Comparison of ENCODE assay signal across 8 cellular contexts in genomic region chrX:83469551-83469950, GRCh38. TPM values are rescaled to one million over a fixed set of nuclear protein-coding genes. Genes with fewer than 3 reads are reported as not detected.
DNase-seq lines count a peak whose midpoint lies in the region; ATAC-seq and TF ChIP-seq lines count a peak whose summit lies in the region.

No MANE protein-coding gene starts in this region.

- H3K36me3 Mint-ChIP-seq in type B pancreatic cell (no peaks in the 10 kb centered on the region), osteocyte (ENCODE audit: unreplicated experiment) (no peaks in the 10 kb centered on the region)

- H3K27ac ChIP-seq in esophagus muscularis mucosa (replicated peaks in 1 of 4) (no peak overlapping the region), aorta (ENCODE audit: low read depth in 1 of 2, low read length in 2 of 2) (no peak overlapping the region)

- no peaks in the 10 kb centered on the region for H3K9me3 Mint-ChIP-seq in type B pancreatic cell
- peaks cover 29% of the 10 kb centered on the region for H3K9me3 Mint-ChIP-seq in osteocyte (ENCODE audit: unreplicated experiment)

- H3K27me3 Mint-ChIP-seq in type B pancreatic cell (no peaks in the 10 kb centered on the region), osteocyte (ENCODE audit: unreplicated experiment) (no peaks in the 10 kb centered on the region)

- H3K27me3 ChIP-seq in esophagus muscularis mucosa (no peaks in the 10 kb centered on the region), aorta (ENCODE audit: control insufficient read depth in 1 of 2, insufficient read depth in 2 of 2, low read length in 1 of 2) (no peaks in the 10 kb centered on the region)

- ATAC-seq in HG02763 (IDR thresholded peaks at IDR 0.05; ENCODE audit: unreplicated experiment), result peak; percentile 88
- ATAC-seq in aorta (ENCODE audit: low FRiP score), result no peak

- DNase-seq in AG08395 (ENCODE audit: low spot score) (peak; percentile 23), GM12865 (ENCODE audit: low read depth) (peak; percentile 38), NCI-H82 treated with DMSO at 0.1 percent for 48 hours (lab: John Stamatoyannopoulos, UW; ENCODE audit: unreplicated experiment) (peak; percentile 58), esophagus muscularis mucosa (ENCODE audit: extremely low spot score) (no peak), type B pancreatic cell (ENCODE audit: extremely low spot score, unreplicated experiment) (no peak), aorta (no peak), osteocyte (ENCODE audit: extremely low spot score, unreplicated experiment) (no peak)

- intact Hi-C loops in esophagus muscularis mucosa (cut with DNase I), result no loop called here
- intact Hi-C loops in aorta (cut with DNase I), result no loop called here

- TF ChIP-seq CTCF in GM12865 (IDR thresholded peaks at IDR 0.05; ENCODE audit: insufficient read depth, low read depth, low read length, missing control alignments), result peak; percentile 37
- TF ChIP-seq CTCF in esophagus muscularis mucosa (IDR thresholded peaks at IDR 0.05), result peak in 2 of 3 experiments; percentile 10 to 18
- peak; percentile 72 for TF ChIP-seq CTCF in type B pancreatic cell (conservative IDR thresholded peaks at IDR 0.05)
- no peak for TF ChIP-seq CTCF in osteocyte (IDR thresholded peaks at IDR 0.05)

- H3K4me1 ChIP-seq in esophagus muscularis mucosa, result no peaks in the 10 kb centered on the region
- H3K4me1 ChIP-seq in aorta (ENCODE audit: control insufficient read depth in 1 of 2, insufficient read depth in 2 of 2, low read length in 2 of 2), result no peaks in the 10 kb centered on the region

- no peaks in the 10 kb centered on the region for H3K4me1 Mint-ChIP-seq in type B pancreatic cell (ENCODE audit: unreplicated experiment)
- H3K4me1 Mint-ChIP-seq in osteocyte (ENCODE audit: unreplicated experiment), result no peaks in the 10 kb centered on the region

- H3K4me3 Mint-ChIP-seq in type B pancreatic cell (no peak overlapping the region), osteocyte (ENCODE audit: unreplicated experiment) (no peak overlapping the region)

- H3K4me3 ChIP-seq in GM12865 (ENCODE audit: low read depth, low read length) (no peak overlapping the region), esophagus muscularis mucosa (no peak overlapping the region), aorta (ENCODE audit: low read length in 2 of 2) (no peak overlapping the region)

- TF ChIP-seq POLR2A in esophagus muscularis mucosa (IDR thresholded peaks at IDR 0.05; ENCODE audit: low read depth), result no peak

- H3K27ac Mint-ChIP-seq in type B pancreatic cell (no peak overlapping the region), osteocyte (ENCODE audit: unreplicated experiment) (no peak overlapping the region)

- H3K9me3 ChIP-seq in esophagus muscularis mucosa, result no peaks in the 10 kb centered on the region
- H3K9me3 ChIP-seq in aorta (ENCODE audit: control insufficient read depth, low read length), result no peaks in the 10 kb centered on the region

- H3K36me3 ChIP-seq in esophagus muscularis mucosa (no peaks in the 10 kb centered on the region), aorta (ENCODE audit: control insufficient read depth in 1 of 2, insufficient read depth in 2 of 2, low read length in 1 of 2) (no peaks in the 10 kb centered on the region)

- TF ChIP-seq EP300 in esophagus muscularis mucosa (IDR thresholded peaks at IDR 0.05), result no peak

RNA-seq across cellular contexts. Expression of gene POU3F4, which starts 38.5 kb away (rescaled TPM):
- under 1 TPM in 1 of 4 donors, not detected in 3; 0.06 TPM for total RNA-seq in esophagus muscularis mucosa
- 0.45 and 1.3 TPM in 2 replicates for total RNA-seq in type B pancreatic cell (ENCODE audit: low replicate concordance)
- total RNA-seq in aorta, result under 1 TPM in 1 of 2 donors, not detected in 1; 0.09 TPM
- polyA plus RNA-seq in aorta, result not detected
- not detected in 2 replicates for total RNA-seq in osteocyte

Comparison
In these comparisons a context has a peak if more than half of its experiments do, and no peak if none do; other contexts are left out.
1. DNase-seq: peak in AG08395 (single experiment), GM12865 (single experiment) and NCI-H82 treated with DMSO at 0.1 percent for 48 hours (single experiment); none in esophagus muscularis mucosa (single experiment), type B pancreatic cell (single experiment), aorta (0 of 2) and osteocyte (single experiment).